In genomic region chr2:232538671-232539070, GRCh38 we compare ENCODE assay signal across 1 cellular context.
TF ChIP-seq lines count a peak whose summit lies in the region.

No MANE protein-coding gene starts in this region.

TF ChIP-seq in GM23338, 12 proteins besides CTCF, POLR2A, EP300 and RAD21:
- TF ChIP-seq ZNF462 (CRISPR knock-in tag; IDR thresholded peaks at IDR 0.05) (no peak), CREB1 (CRISPR knock-in tag; IDR thresholded peaks at IDR 0.05; ENCODE audit: low read depth) (no peak), ZNF114 (CRISPR knock-in tag; IDR thresholded peaks at IDR 0.05) (no peak), REST (IDR thresholded peaks at IDR 0.05; ENCODE audit: unreplicated experiment) (no peak), POLR2AphosphoS5 (IDR thresholded peaks at IDR 0.05; ENCODE audit: low read depth) (no peak), ZNF331 (CRISPR knock-in tag; IDR thresholded peaks at IDR 0.05; ENCODE audit: low read depth) (no peak), NANOG (IDR thresholded peaks at IDR 0.05; ENCODE audit: borderline replicate concordance) (no peak), STAT1 (IDR thresholded peaks at IDR 0.05; ENCODE audit: unreplicated experiment) (no peak), EZH2phosphoT487 (IDR thresholded peaks at IDR 0.05; ENCODE audit: unreplicated experiment) (no peak), EZH2 (IDR thresholded peaks at IDR 0.05; ENCODE audit: low read depth, unreplicated experiment) (no peak), JUNB (IDR thresholded peaks at IDR 0.05; ENCODE audit: unreplicated experiment) (no peak), ETS1 (IDR thresholded peaks at IDR 0.05) (no peak)
